Comparison of ENCODE assay signal across 17 cellular contexts in the genomic region with DNA sequence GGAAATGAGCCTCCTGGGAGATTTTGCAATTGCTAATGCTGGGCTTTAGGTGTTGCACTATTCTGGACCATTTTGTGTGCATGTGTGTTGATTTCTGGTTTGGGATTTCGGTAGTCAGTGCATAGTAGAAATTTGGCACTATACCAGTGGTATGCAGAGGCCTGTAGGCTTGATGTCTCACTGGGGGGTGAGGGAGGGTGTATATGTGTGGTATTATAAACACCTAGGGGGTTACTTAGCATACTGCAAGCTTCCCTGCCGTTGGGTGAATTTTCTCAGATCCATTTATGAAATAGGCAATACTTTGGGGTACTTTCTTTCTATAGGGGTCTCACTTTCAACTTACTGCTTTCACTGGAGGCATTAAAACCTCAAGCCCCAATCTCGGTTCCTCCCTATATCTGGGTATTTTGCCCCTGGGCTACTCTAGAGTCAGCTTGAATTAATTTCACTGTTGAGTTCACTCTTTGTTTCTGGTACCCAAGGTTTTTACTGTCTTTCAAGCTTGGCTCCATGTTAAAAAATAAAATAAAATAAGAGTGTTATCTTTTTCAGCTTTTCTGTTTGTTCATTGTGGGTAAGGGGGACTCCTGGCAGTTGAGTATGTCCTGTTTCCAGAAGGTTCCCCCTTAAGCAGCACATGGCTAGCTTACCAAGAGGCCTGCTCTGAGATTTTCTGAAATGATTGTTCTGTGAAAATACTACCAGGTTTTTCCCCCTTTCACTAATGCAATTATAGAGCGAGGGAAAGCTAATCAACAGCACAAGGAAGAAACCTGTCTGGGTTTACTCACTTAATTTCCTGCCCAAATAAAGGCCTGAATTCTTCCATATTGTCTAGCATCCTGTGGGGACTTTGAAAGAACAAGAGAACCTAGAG. TPM values are rescaled to one million over a fixed set of nuclear protein-coding genes. Genes with fewer than 3 reads are reported as not detected.
DNase-seq lines count a peak whose midpoint lies in the region; ATAC-seq, FAIRE-seq and TF ChIP-seq lines count a peak whose summit lies in the region.
"Had no signal": no experiment of that assay in that cellular context is flagged by ENCODE, and none has a peak within 500 bp of the region (broad histone marks: within the 10 kb centered on the region; RNA-seq: fewer than 3 reads in every experiment).

No MANE protein-coding gene starts in this region.

- in situ Hi-C loops in KBM-7 (cut with MboI; ENCODE audit: low pct_unique_long_range_greater_than_20kb, low sequenced_read_pairs): no loop called here

- intact Hi-C loops in left cardiac atrium (cut with DNase I): loop anchor here in 1 of 2 donors (5.0 kb wide), 1 partner anchor 47 kb away; the partner anchor contains the start of gene PPFIBP2

- ATAC-seq in GM18505 (IDR thresholded peaks at IDR 0.05; ENCODE audit: unreplicated experiment) (peak; percentile 63), GM21360 (IDR thresholded peaks at IDR 0.05; ENCODE audit: unreplicated experiment) (peak; percentile 62), HG02870 (IDR thresholded peaks at IDR 0.05; ENCODE audit: unreplicated experiment) (peak; percentile 59), left cardiac atrium (no peak)
- ATAC-seq: activated T-cell treated with anti-CD3 and anti-CD28 coated beads, Interleukin-2, amount 50 U/mL, for 72 hours; heart left ventricle had no signal

- FAIRE-seq in HTR-8/SVneo (lab: Jason Lieb, UNC): no peak
- FAIRE-seq: TTC549 had no signal

- DNase-seq in NCI-H69 (lab: John Stamatoyannopoulos, UW) (peak; percentile 7), KBM-7 (no peak), HTR-8/SVneo (ENCODE audit: insufficient read length, low spot score) (no peak), left cardiac atrium (no peak), GOT3 (lab: John Stamatoyannopoulos, UW) (no peak)
- DNase-seq: activated CD4-positive, alpha-beta T cell treated with anti-CD3 and anti-CD28 coated beads, Interleukin-2, amount 50 U/mL, for 4 hours; activated T-cell treated with anti-CD3 and anti-CD28 coated beads, Interleukin-2, amount 50 U/mL, for 72 hours; EL; esophagus squamous epithelium; heart left ventricle; mesenchymal stem cell; NCI-H146; NCI-H446 had no signal

- TF ChIP-seq POLR2A in GM18505 (IDR thresholded peaks at IDR 0.05; ENCODE audit: borderline replicate concordance, extremely low read depth, insufficient read depth, insufficient read length): no peak

RNA-seq across cellular contexts. Expression of gene PPFIBP2, which starts 45.8 kb away (rescaled TPM):
- 10 to 100 TPM; 16.3 to 25.5 TPM for total RNA-seq in left cardiac atrium

Comparison
In these comparisons a context has a peak if more than half of its experiments do, and no peak if none do; other contexts are left out.
1. ATAC-seq: peak in GM18505 (single experiment), GM21360 (single experiment) and HG02870 (single experiment); none in left cardiac atrium (0 of 2).